ENCODE assay signal across 21 cellular contexts in the genomic region with DNA sequence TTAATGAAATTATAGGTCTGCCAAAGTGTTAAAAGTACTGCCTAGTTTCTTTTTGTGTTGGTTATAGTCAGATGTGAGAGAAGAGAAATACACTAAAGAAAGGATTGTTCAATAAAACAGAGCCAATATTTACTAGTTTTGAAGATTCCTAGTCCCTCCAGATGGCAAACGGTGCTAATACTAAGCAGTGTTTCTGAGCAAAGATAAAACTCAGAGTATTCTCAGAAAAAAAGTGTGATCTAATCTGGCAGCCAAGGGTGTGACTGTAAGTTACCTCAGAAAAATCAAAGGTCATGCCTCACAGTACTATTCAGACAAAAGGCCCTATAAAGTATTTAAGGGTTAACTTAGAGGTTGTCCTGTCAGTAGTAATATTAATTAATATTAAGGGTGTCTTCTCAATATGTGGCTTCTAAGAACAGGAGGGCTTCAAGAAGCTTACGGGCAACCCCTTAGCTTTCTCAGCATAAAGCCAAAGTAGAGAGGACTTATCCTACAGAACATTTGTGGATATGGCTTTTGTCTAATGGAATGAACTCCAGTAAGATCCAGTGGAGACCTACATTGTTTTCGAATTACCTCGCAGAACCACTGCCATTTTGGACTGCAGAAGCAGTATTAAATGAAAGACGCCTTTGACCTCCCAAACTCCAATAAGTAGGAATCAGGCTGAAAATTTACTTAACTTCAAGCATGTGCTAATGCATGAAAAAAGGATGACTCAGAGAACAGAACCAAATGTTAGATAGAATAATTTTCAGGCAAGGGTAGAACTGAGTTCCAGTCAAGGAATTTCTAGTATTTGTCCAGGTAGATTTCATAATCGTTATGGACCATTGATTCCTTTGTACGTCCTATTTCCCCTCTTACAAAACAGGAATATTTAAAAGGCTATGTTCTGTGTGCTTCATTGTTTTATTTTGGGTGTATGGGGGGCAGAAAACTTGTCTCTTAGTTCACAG. TPM values are rescaled to one million over a fixed set of nuclear protein-coding genes. Genes with fewer than 3 reads are reported as not detected.
DNase-seq lines count a peak whose midpoint lies in the region; ATAC-seq, FAIRE-seq and TF ChIP-seq lines count a peak whose summit lies in the region.
"Had no signal": no experiment of that assay in that cellular context is flagged by ENCODE, and none has a peak within 500 bp of the region (broad histone marks: within the 10 kb centered on the region; RNA-seq: fewer than 3 reads in every experiment).

No MANE protein-coding gene starts in this region.

- TF ChIP-seq EP300 in K562 (IDR thresholded peaks at IDR 0.05; ENCODE audit: low read length): 0 out of 2 replicates have a peak, but pooled peaks have one; percentile 6

- H3K4me3 Mint-ChIP-seq in CD4-positive, CD25-positive, alpha-beta regulatory T cell: peak overlapping the region; percentile 2 to 36 (median 31)
- H3K4me3 Mint-ChIP-seq: GM23338 had no signal

- ATAC-seq in CD4-positive, CD25-positive, alpha-beta regulatory T cell (ENCODE audit: low read depth in 2 of 2): peak in 1 of 2 donors; percentile 37
- ATAC-seq in K562 (peak; percentile 78), Right ventricle myocardium inferior (no peak)
- ATAC-seq: GM12878, GM23338, Panc1 had no signal

- H3K36me3 ChIP-seq in CD4-positive, CD25-positive, alpha-beta regulatory T cell (ENCODE audit: control insufficient read depth, insufficient read depth, low read length): peaks cover 73% of the 10 kb centered on the region
- H3K36me3 ChIP-seq in SJSA1 (no peaks in the 10 kb centered on the region), K562 (ENCODE audit: control insufficient read depth, insufficient read depth, low read length) (peaks cover 98% of the 10 kb centered on the region)

- no peak overlapping the region for H3K4me2 ChIP-seq in K562 (ENCODE audit: insufficient read depth, low read length)
- H3K4me2 ChIP-seq: GM23338, KMS-11 had no signal

- FAIRE-seq in K562 (lab: Jason Lieb, UNC): no peak
- FAIRE-seq: GM12878 had no signal

- H3K9me3 Mint-ChIP-seq in CD4-positive, CD25-positive, alpha-beta regulatory T cell: peaks cover 0 to 11% (median 4%) of the 10 kb centered on the region in 7 donors

- WGBS in K562 (ENCODE audit: insufficient coverage, low coverage, missing lambda C conversion rate): 84% methylated on average over 7 of the region's 7 CpGs

- TF ChIP-seq RAD21 in K562 (CRISPR knock-in tag; conservative IDR thresholded peaks at IDR 0.05 in 1 of 2, IDR thresholded peaks at IDR 0.05 in 1 of 2): no peak

- in situ Hi-C loops in K562 (cut with MboI): no loop called here

- no TSS peak for BruUV-seq in K562 (replicated peaks; lab: Mats Ljungman, UMichigan)

- no peak overlapping the region for H3K27ac Mint-ChIP-seq in CD4-positive, CD25-positive, alpha-beta regulatory T cell
- H3K27ac Mint-ChIP-seq: GM23338 had no signal

- POLR2A ChIA-PET in K562 (lab: Yijun Ruan, JAX): interaction anchor here (1.1 kb wide), 1 partner anchor 10 kb away, joined by 3 read pairs; no protein-coding TSS in a partner anchor

- no peak for TF ChIP-seq POLR2A in K562 (conservative IDR thresholded peaks at IDR 0.05)

- H3K9ac ChIP-seq in K562 (ENCODE audit: insufficient read depth in 1 of 2, low read depth in 2 of 2, low read length in 2 of 2): no peak overlapping the region
- H3K9ac ChIP-seq: KMS-11 had no signal

- H3K27ac ChIP-seq in CD4-positive, CD25-positive, alpha-beta regulatory T cell (ENCODE audit: insufficient read depth, low read length, poor library complexity, severe bottlenecking): no peak overlapping the region
- H3K27ac ChIP-seq in SJSA1 (no peak overlapping the region), K562 (ENCODE audit: extremely low read depth, low read depth, low read length) (peak overlapping the region; percentile 24; the same call in 2 of the 3 replicates)
- H3K27ac ChIP-seq: KMS-11 had no signal

- CTCF ChIA-PET in K562 (lab: Yijun Ruan, JAX; ENCODE audit: low intra/inter-chr PET ratio): no interaction called here

- H3K79me2 ChIP-seq in K562 (ENCODE audit: control insufficient read depth, insufficient read depth, low read length): peaks cover 100% of the 10 kb centered on the region

- peaks cover 6 to 10% of the 10 kb centered on the region in 2 experiments for H3K9me3 ChIP-seq in CD4-positive, CD25-positive, alpha-beta regulatory T cell (ENCODE audit: control insufficient read depth in 2 of 2, low read length in 2 of 2)
- H3K9me3 ChIP-seq in SJSA1 (replicated peaks): peaks cover 4% of the 10 kb centered on the region
- H3K9me3 ChIP-seq in K562 (replicated peaks; ENCODE audit: control insufficient read depth, insufficient read depth, low read depth, low read length): peaks cover 13% of the 10 kb centered on the region; the same call in 1 of the 2 replicates

- DNase-seq in CD4-positive, CD25-positive, alpha-beta regulatory T cell: peak in 1 of 3 donors; percentile 40
- DNase-seq in SJSA1 (ENCODE audit: low read depth in 1 of 2, low spot score in 2 of 2) (peak; percentile 60 to 70), K562 (ENCODE audit: extremely low read depth in 1 of 4, low spot score in 3 of 4) (peak in 1 of 4 experiments; percentile 35), renal cortical epithelial cell (ENCODE audit: low read depth) (peak; percentile 61), Right ventricle myocardium inferior (ENCODE audit: missing footprints) (no peak), AG20443 (ENCODE audit: low spot score) (no peak), NCI-H1417 treated with DMSO at 0.1 percent for 48 hours (lab: John Stamatoyannopoulos, UW) (no peak)
- DNase-seq: CD4-positive, alpha-beta memory T cell; DND-41; NCI-H1105; NCI-H2029 treated with DMSO at 0.1 percent for 48 hours; NCI-H2171; NCI-H345; NCI-H524; NCI-H774; NK-92 treated with Interleukin-12 subunit alpha and Interleukin-12 subunit beta, amount 100 ng/mL, for 24 hours had no signal

- no peak overlapping the region for H3K4me3 ChIP-seq in CD4-positive, CD25-positive, alpha-beta regulatory T cell (ENCODE audit: low read depth, low read length)
- H3K4me3 ChIP-seq in SJSA1 (no peak overlapping the region), K562 (no peak overlapping the region)
- H3K4me3 ChIP-seq: GM12878, GM23338, HAP-1 had no signal

- peaks cover 46 to 83% (median 54%) of the 10 kb centered on the region in 4 donors for H3K4me1 Mint-ChIP-seq in CD4-positive, CD25-positive, alpha-beta regulatory T cell
- H3K4me1 Mint-ChIP-seq: GM23338 had no signal

- H3K9me1 ChIP-seq in K562 (ENCODE audit: control insufficient read depth, insufficient read depth, low read length): no peaks in the 10 kb centered on the region

- H3K27me3 ChIP-seq in CD4-positive, CD25-positive, alpha-beta regulatory T cell (ENCODE audit: control insufficient read depth, insufficient read depth, low read length): no peaks in the 10 kb centered on the region
- H3K27me3 ChIP-seq in SJSA1 (replicated peaks) (peaks cover 56% of the 10 kb centered on the region), K562 (ENCODE audit: control insufficient read depth in 2 of 2, insufficient read depth in 2 of 2, low read length in 2 of 2) (no peaks in the 10 kb centered on the region)

- H3K36me3 Mint-ChIP-seq in CD4-positive, CD25-positive, alpha-beta regulatory T cell: peaks cover 86% of the 10 kb centered on the region

- H4K20me1 ChIP-seq in K562 (replicated peaks; ENCODE audit: control insufficient read depth, insufficient read depth, low read length): no peaks in the 10 kb centered on the region

- intact Hi-C loops in K562 (cut with micrococcal nuclease) (loop anchor here (5.0 kb wide), 1 partner anchor 45 kb away; a partner anchor contains a TSS), Right ventricle myocardium inferior (cut with DNase I) (no loop called here)

- TF ChIP-seq CTCF in K562 (IDR thresholded peaks at IDR 0.05 in 2 of 3, conservative IDR thresholded peaks at IDR 0.05 in 1 of 3; ENCODE audit: insufficient read depth in 2 of 3, low read depth in 1 of 3, low read length in 3 of 3): no peak

- no peaks in the 10 kb centered on the region for H3K27me3 Mint-ChIP-seq in CD4-positive, CD25-positive, alpha-beta regulatory T cell
- H3K27me3 Mint-ChIP-seq: CD4-positive, alpha-beta memory T cell had no signal

- peaks cover 18% of the 10 kb centered on the region for H3K4me1 ChIP-seq in CD4-positive, CD25-positive, alpha-beta regulatory T cell (ENCODE audit: control insufficient read depth, insufficient read depth, low read length, poor library complexity, severe bottlenecking)
- H3K4me1 ChIP-seq in SJSA1 (replicated peaks) (no peaks in the 10 kb centered on the region), K562 (replicated peaks in 1 of 2; ENCODE audit: control insufficient read depth in 2 of 2, insufficient read depth in 2 of 2, low read length in 2 of 2) (peaks cover 3 to 16% of the 10 kb centered on the region in 2 experiments; a peak in 3 of 5 replicates)
- H3K4me1 ChIP-seq: HAP-1 had no signal

- H2AFZ ChIP-seq in K562 (ENCODE audit: low read depth, low read length): no peak overlapping the region
- H2AFZ ChIP-seq: GM23338 had no signal

TF ChIP-seq in K562, 482 proteins besides CTCF, POLR2A, EP300 and RAD21 (continues in another document):
- 0 out of 2 replicates have a peak, but pooled peaks have one; percentile 11 for TF ChIP-seq TEAD4 (IDR thresholded peaks at IDR 0.05; ENCODE audit: low read length)
- no peak for TF ChIP-seq TEAD4 (CRISPR knock-in tag; IDR thresholded peaks at IDR 0.05; ENCODE audit: borderline replicate concordance)
- no peak for TF ChIP-seq CREM (IDR thresholded peaks at IDR 0.05; ENCODE audit: low read depth)

RNA-seq across cellular contexts. Expression of a gene that starts 46.6 kb away (rescaled TPM):
- total RNA-seq in CD4-positive, CD25-positive, alpha-beta regulatory T cell: 417 TPM
- 100 to 1,000 TPM; 183 to 214 (median 201) TPM for polyA plus RNA-seq in CD4-positive, CD25-positive, alpha-beta regulatory T cell
- 29.0 and 36.3 TPM in 2 replicates for total RNA-seq in SJSA1 (2014; rRNA removed; shearing (Covaris generic))
- 187 and 674 TPM in 2 replicates for total RNA-seq in K562 (2011; cell fraction: chromatin; rRNA removed; ENCODE audit: low replicate concordance)
- total RNA-seq in K562 (2011; cell fraction: nucleolus; rRNA removed): 113 and 135 TPM in 2 replicates
- total RNA-seq in K562 (2011; cell fraction: nucleoplasm; rRNA removed): 225 and 292 TPM in 2 replicates
- 131 and 140 TPM in 2 replicates for total RNA-seq in K562 (2014; rRNA removed)
- total RNA-seq in K562 (2014; rRNA removed; fragmentation: Illumina TruSeq; extraction: Trizol): 272 and 284 TPM in 2 replicates
- 155 and 174 TPM in 2 replicates for total RNA-seq in K562 (2015; rRNA removed; fragmentation: Illumina TruSeq; extraction: Trizol)
- 184 and 189 TPM in 2 replicates for total RNA-seq in K562 (2021)
- 175 and 204 TPM in 2 replicates for polyA plus RNA-seq in K562 (2011; rRNA removed)
- polyA plus RNA-seq in K562 (2011; cell fraction: cytosol; rRNA removed): 29.1 and 75.2 TPM in 2 replicates
- 218 and 401 TPM in 2 replicates for polyA plus RNA-seq in K562 (2011; cell fraction: nucleus; rRNA removed)
- 92.9 and 182 TPM in 2 replicates for polyA plus RNA-seq in K562 (2012)
- polyA plus RNA-seq in K562 (2014; fragmentation: Illumina TruSeq; extraction: Trizol): 152 and 177 TPM in 2 replicates
- 100 to 1,000 TPM; 182 to 253 TPM for polyA plus RNA-seq in K562 (2014; fragmentation: Nextera tagmentation; extraction: Ambion mirVana)
- polyA plus RNA-seq in K562 (2014; rRNA removed): 123 and 140 TPM in 2 replicates
- polyA minus RNA-seq in K562 (2011; rRNA and poly(A)+ RNA removed): 720 and 762 TPM in 2 replicates
- 52.1 and 62.0 TPM in 2 replicates for polyA minus RNA-seq in K562 (2011; cell fraction: cytosol; rRNA and poly(A)+ RNA removed)
- 408 and 684 TPM in 2 replicates for polyA minus RNA-seq in K562 (2011; cell fraction: nucleus; rRNA and poly(A)+ RNA removed)
- 50.2 and 62.7 TPM in 2 replicates for total RNA-seq in renal cortical epithelial cell
- 50.7 TPM for total RNA-seq in Right ventricle myocardium inferior

Comparison
In these comparisons a context has a peak if more than half of its experiments do, and no peak if none do; other contexts are left out.
1. DNase-seq: peak in SJSA1 (2 of 2) and renal cortical epithelial cell (single experiment); none in Right ventricle myocardium inferior (single experiment), AG20443 (single experiment) and NCI-H1417 treated with DMSO at 0.1 percent for 48 hours (single experiment).